Comparison of ENCODE assay signal across 10 cellular contexts in the genomic region with DNA sequence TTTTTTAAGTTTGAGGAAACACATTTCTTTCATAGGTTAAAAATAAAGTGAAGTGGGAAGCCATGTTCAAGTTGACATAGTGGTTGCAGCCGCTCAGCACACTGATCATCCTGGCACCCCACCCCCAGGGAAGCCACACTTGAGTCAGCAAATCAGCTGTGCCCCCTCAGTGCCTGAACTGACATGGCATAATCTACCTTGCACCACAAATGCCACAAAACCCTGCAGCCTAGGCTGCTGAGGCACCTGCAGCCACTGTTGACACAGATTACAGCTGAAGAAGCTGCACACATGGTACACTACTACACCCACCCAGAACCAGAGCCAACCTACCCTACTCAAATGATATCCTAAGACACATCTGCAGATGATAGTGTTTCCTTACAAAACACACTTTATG.
"Had no signal": no experiment of that assay in that cellular context is flagged by ENCODE, and none has a peak within 500 bp of the region (broad histone marks: within the 10 kb centered on the region; RNA-seq: fewer than 3 reads in every experiment).

No MANE protein-coding gene starts in this region.

- H3K4me3 ChIP-seq: GM23248, HAP-1, K562 had no signal

- H3K9ac ChIP-seq: GM23248 had no signal

- H2AFZ ChIP-seq: GM23248 had no signal

- H3K36me3 ChIP-seq: HAP-1 had no signal

- H3K27ac ChIP-seq: GM23248, HL-60 had no signal

- H3K9me3 ChIP-seq: HAP-1 had no signal

- ATAC-seq: HCT116, HepG2, K562 had no signal

- H3K4me1 ChIP-seq: HAP-1 had no signal

- DNase-seq: GM23248, GOT3, H7, HFFc6, KG1 had no signal
